Comparison of ENCODE assay signal across 25 cellular contexts in the genomic region with DNA sequence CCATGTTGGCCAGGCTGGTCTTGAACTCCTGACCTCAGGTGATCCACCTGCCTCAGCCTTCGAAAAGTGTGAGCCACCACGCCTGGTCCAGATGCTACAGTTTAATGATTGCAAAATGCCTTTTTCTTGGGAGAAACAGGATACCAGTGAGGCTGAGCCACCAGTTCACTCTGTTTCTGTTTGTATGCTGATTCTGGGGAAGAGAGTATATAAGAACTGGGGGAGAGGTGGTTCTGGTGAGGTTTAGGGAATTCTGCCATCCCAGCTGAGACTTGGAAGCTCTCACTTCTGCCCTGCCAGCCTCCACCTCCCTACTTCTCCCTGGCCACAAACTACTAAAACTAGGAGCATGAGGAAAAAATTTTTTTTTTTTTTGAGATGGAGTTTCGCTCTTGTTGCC. TPM values are rescaled to one million over a fixed set of nuclear protein-coding genes. Genes with fewer than 3 reads are reported as not detected.
"Had no signal": no experiment of that assay in that cellular context is flagged by ENCODE, and none has a peak within 500 bp of the region (broad histone marks: within the 10 kb centered on the region; RNA-seq: fewer than 3 reads in every experiment).

No MANE protein-coding gene starts in this region.

- DNase-seq: activated CD4-positive, alpha-beta T cell treated with anti-CD3 and anti-CD28 coated beads, Interleukin-2, amount 10 ng/mL, durations not matched to agents 24 days and 14 days; activated CD8-positive, alpha-beta T cell treated with anti-CD3 and anti-CD28 coated beads for 36 hours; activated effector memory CD4-positive, alpha-beta T cell treated with Interleukin-2 at 50 U/mL for 16 hours; activated naive CD4-positive, alpha-beta T cell treated with Interleukin-2 at 50 U/mL for 16 hours; amygdala; colonic mucosa; effector CD8-positive, alpha-beta T cell; esophagus squamous epithelium; hippocampal formation; kidney; left colon; mammary epithelial cell; midbrain; naive thymus-derived CD4-positive, alpha-beta T cell; nucleus accumbens; right cardiac atrium; stimulated activated CD4-positive, alpha-beta T cell treated with anti-CD3 and anti-CD28 coated beads, Interleukin-2, amount 100 ng/mL, for 48 hours; stimulated activated naive CD4-positive, alpha-beta T cell treated with Interleukin-2 at 50 U/mL for 16 hours; T-helper 9 cell; testis; transverse colon had no signal

- H3K27ac ChIP-seq: colonic mucosa, epithelial cell of prostate, esophagus squamous epithelium, testis, transverse colon, VCaP had no signal

- H3K27me3 ChIP-seq: colonic mucosa, esophagus squamous epithelium, testis, transverse colon had no signal

- H3K27ac Mint-ChIP-seq: activated CD4-positive, alpha-beta T cell treated with anti-CD3 and anti-CD28 coated beads, Interleukin-2, amount 10 ng/mL, durations not matched to agents 24 days and 14 days; activated CD8-positive, alpha-beta T cell treated with anti-CD3 and anti-CD28 coated beads for 36 hours had no signal

- H3K27me3 Mint-ChIP-seq: activated CD4-positive, alpha-beta T cell treated with anti-CD3 and anti-CD28 coated beads, Interleukin-2, amount 10 ng/mL, durations not matched to agents 24 days and 14 days; activated CD8-positive, alpha-beta T cell treated with anti-CD3 and anti-CD28 coated beads for 36 hours; activated naive CD8-positive, alpha-beta T cell; central memory CD8-positive, alpha-beta T cell; naive thymus-derived CD4-positive, alpha-beta T cell had no signal

- H3K9me3 ChIP-seq: colonic mucosa, esophagus squamous epithelium, testis, transverse colon had no signal

- H3K4me1 ChIP-seq: colonic mucosa, testis had no signal

- H3K4me3 Mint-ChIP-seq: activated CD8-positive, alpha-beta T cell treated with anti-CD3 and anti-CD28 coated beads for 36 hours; activated naive CD8-positive, alpha-beta T cell; central memory CD8-positive, alpha-beta T cell; naive thymus-derived CD4-positive, alpha-beta T cell had no signal

- H3K9me3 Mint-ChIP-seq: activated CD4-positive, alpha-beta T cell treated with anti-CD3 and anti-CD28 coated beads, Interleukin-2, amount 10 ng/mL, durations not matched to agents 24 days and 14 days; activated CD8-positive, alpha-beta T cell treated with anti-CD3 and anti-CD28 coated beads for 36 hours; central memory CD8-positive, alpha-beta T cell; naive thymus-derived CD4-positive, alpha-beta T cell had no signal

- H3K4me3 ChIP-seq: colonic mucosa, esophagus squamous epithelium, testis, transverse colon had no signal

RNA-seq across cellular contexts. Expression of a gene that starts 37.3 kb away (rescaled TPM):
- total RNA-seq: mammary epithelial cell had no signal
